Comparison of ENCODE assay signal across 8 cellular contexts in genomic region chr19:51690359-51691121, GRCh38. TPM values are rescaled to one million over a fixed set of nuclear protein-coding genes. Genes with fewer than 3 reads are reported as not detected.
DNase-seq lines count a peak whose midpoint lies in the region; ATAC-seq, FAIRE-seq and TF ChIP-seq lines count a peak whose summit lies in the region.

No MANE protein-coding gene starts in this region.

- H3K36me3 Mint-ChIP-seq in HFFc6 (ENCODE audit: low read depth) (peaks cover 25% of the 10 kb centered on the region), glutamatergic neuron (ENCODE audit: unreplicated experiment) (peaks cover 18% of the 10 kb centered on the region), type B pancreatic cell (peaks cover 13% of the 10 kb centered on the region)
- no peaks in the 10 kb centered on the region for H3K36me3 Mint-ChIP-seq in activated naive CD8-positive, alpha-beta T cell

- H3K9me3 ChIP-seq in A549 (0 out of 3 replicates have a peak, but pooled peaks cover 1% of the 10 kb centered on the region), neutrophil (no peaks in the 10 kb centered on the region)

- no peak for TF ChIP-seq RAD21 in A549 (conservative IDR thresholded peaks at IDR 0.05 in 1 of 2, IDR thresholded peaks at IDR 0.05 in 1 of 2)

- peaks cover 99% of the 10 kb centered on the region for H3K27me3 ChIP-seq in neutrophil

- H3K27ac ChIP-seq in A549 (peak overlapping the region; percentile 95 to 100), neutrophil (peak overlapping the region; percentile 70)

- peak; percentile 28 for TF ChIP-seq POLR2A in A549 (IDR thresholded peaks at IDR 0.05; ENCODE audit: low read length)

- H3K27me3 Mint-ChIP-seq in HFFc6 (ENCODE audit: insufficient read depth) (peaks cover 5% of the 10 kb centered on the region), glutamatergic neuron (ENCODE audit: unreplicated experiment) (peaks cover 16% of the 10 kb centered on the region), type B pancreatic cell (no peaks in the 10 kb centered on the region)
- H3K27me3 Mint-ChIP-seq in activated naive CD8-positive, alpha-beta T cell: peaks cover 3% of the 10 kb centered on the region

- no peaks in the 10 kb centered on the region for H3K9me3 Mint-ChIP-seq in HFFc6
- no peaks in the 10 kb centered on the region for H3K9me3 Mint-ChIP-seq in activated naive CD8-positive, alpha-beta T cell (ENCODE audit: low read depth)
- peaks cover 23% of the 10 kb centered on the region for H3K9me3 Mint-ChIP-seq in glutamatergic neuron (ENCODE audit: unreplicated experiment)
- H3K9me3 Mint-ChIP-seq in type B pancreatic cell: no peaks in the 10 kb centered on the region

- H3K36me3 ChIP-seq in neutrophil: no peaks in the 10 kb centered on the region

- FAIRE-seq in A549 (lab: Jason Lieb, UNC) (peak; percentile 32), RCC 7860 (lab: Jason Lieb, UNC) (no peak)

- peak; percentile 40 to 61 for ATAC-seq in A549
- ATAC-seq in GM18868 (IDR thresholded peaks at IDR 0.05; ENCODE audit: unreplicated experiment): no peak

- peaks cover 52% of the 10 kb centered on the region for H3K4me1 Mint-ChIP-seq in HFFc6 (ENCODE audit: low read depth)
- peaks cover 13% of the 10 kb centered on the region for H3K4me1 Mint-ChIP-seq in activated naive CD8-positive, alpha-beta T cell (ENCODE audit: low read depth)
- peaks cover 21% of the 10 kb centered on the region for H3K4me1 Mint-ChIP-seq in glutamatergic neuron (ENCODE audit: low read depth, unreplicated experiment)
- peaks cover 25% of the 10 kb centered on the region for H3K4me1 Mint-ChIP-seq in type B pancreatic cell (ENCODE audit: unreplicated experiment)

- CTCF ChIA-PET in A549 (lab: Yijun Ruan, JAX): interaction anchor here (0.6 to 3.2 kb wide), 2 partner anchors 13 to 292 kb away, joined by 3 to 28 read pairs; no protein-coding TSS in a partner anchor

- POLR2A ChIA-PET in A549 (lab: Yijun Ruan, JAX): interaction anchor here (3.7 kb wide), 1 partner anchor 13 kb away, joined by 29 read pairs; no protein-coding TSS in a partner anchor

- DNase-seq in A549 (ENCODE audit: low read depth in 1 of 2, low spot score in 1 of 2): peak; percentile 91 to 92
- DNase-seq in HFFc6: peak; percentile 55
- DNase-seq in RCC 7860 (ENCODE audit: low spot score): peak; percentile 38
- DNase-seq in glutamatergic neuron: peak; percentile 90
- peak; percentile 87 for DNase-seq in type B pancreatic cell (ENCODE audit: extremely low spot score, unreplicated experiment)

- H3K4me2 ChIP-seq in A549: peak overlapping the region; percentile 99

- 2% methylated on average over 14 of the region's 25 CpGs for WGBS in A549 (ENCODE audit: missing lambda C conversion rate)

- H3K4me3 ChIP-seq in A549 (peak overlapping the region; percentile 77), neutrophil (ENCODE audit: low read depth in 1 of 2, low read length in 1 of 2) (peak overlapping the region; percentile 55 to 74)

- H3K4me3 Mint-ChIP-seq in HFFc6 (peak overlapping the region; percentile 96), glutamatergic neuron (ENCODE audit: unreplicated experiment) (peak overlapping the region; percentile 87), type B pancreatic cell (peak overlapping the region; percentile 91)
- H3K4me3 Mint-ChIP-seq in activated naive CD8-positive, alpha-beta T cell: peak overlapping the region; percentile 81

- H3K4me1 ChIP-seq in A549 (peaks cover 52% of the 10 kb centered on the region), neutrophil (ENCODE audit: control insufficient read depth in 1 of 2, insufficient read depth in 1 of 2, low read depth in 1 of 2, low read length in 1 of 2) (peaks cover 15 to 32% of the 10 kb centered on the region in 2 experiments)

- TF ChIP-seq EP300 in A549 (IDR thresholded peaks at IDR 0.05): peak in 1 of 2 experiments; percentile 21; a peak in 1 of 5 replicates

- H3K27ac Mint-ChIP-seq in HFFc6 (peak overlapping the region; percentile 93), glutamatergic neuron (ENCODE audit: unreplicated experiment) (peak overlapping the region; percentile 22), type B pancreatic cell (peak overlapping the region; percentile 71)
- H3K27ac Mint-ChIP-seq in activated naive CD8-positive, alpha-beta T cell: no peak overlapping the region

- TF ChIP-seq CTCF in A549 (IDR thresholded peaks at IDR 0.05) (no peak), HFFc6 (IDR thresholded peaks at IDR 0.05) (no peak), glutamatergic neuron (IDR thresholded peaks at IDR 0.05; ENCODE audit: partially characterized antibody, unreplicated experiment) (no peak), neutrophil (IDR thresholded peaks at IDR 0.05) (no peak), type B pancreatic cell (conservative IDR thresholded peaks at IDR 0.05) (no peak)

TF ChIP-seq in A549, 52 proteins besides CTCF, POLR2A, EP300 and RAD21 (continues in another document):
- TF ChIP-seq EHMT2 (IDR thresholded peaks at IDR 0.05; ENCODE audit: low read depth): no peak
- TF ChIP-seq USF2 (IDR thresholded peaks at IDR 0.05): 0 out of 2 replicates have a peak, but pooled peaks have one; percentile 15
- 0 out of 2 replicates have a peak, but pooled peaks have one; percentile 18 for TF ChIP-seq HOXB5 (CRISPR knock-in tag; IDR thresholded peaks at IDR 0.05)
- 0 out of 2 replicates have a peak, but pooled peaks have one; percentile 37 for TF ChIP-seq RFX5 (IDR thresholded peaks at IDR 0.05)
- TF ChIP-seq RCOR1 (IDR thresholded peaks at IDR 0.05; ENCODE audit: low read depth, low read length): no peak
- TF ChIP-seq NR3C1 (IDR thresholded peaks at IDR 0.05): no peak
- no peak for TF ChIP-seq FOSL2 (IDR thresholded peaks at IDR 0.05)
- TF ChIP-seq FOSL2 (CRISPR knock-in tag; IDR thresholded peaks at IDR 0.05): no peak
- no peak for TF ChIP-seq ZC3H11A (IDR thresholded peaks at IDR 0.05)
- no peak for TF ChIP-seq ZNF302 (CRISPR knock-in tag; IDR thresholded peaks at IDR 0.05)
- TF ChIP-seq ZFP36 (IDR thresholded peaks at IDR 0.05; ENCODE audit: borderline replicate concordance, partially characterized antibody): no peak
- peak in 1 of 2 experiments; percentile 32; a peak in 1 of 5 replicates for TF ChIP-seq JUN (IDR thresholded peaks at IDR 0.05)
- no peak for TF ChIP-seq CEBPB (IDR thresholded peaks at IDR 0.05)
- TF ChIP-seq BHLHE40 (IDR thresholded peaks at IDR 0.05; ENCODE audit: low read depth, low read length): no peak
- no peak for TF ChIP-seq HOXA7 (CRISPR knock-in tag; IDR thresholded peaks at IDR 0.05)
- peak; percentile 71; the same call in 1 of the 2 replicates for TF ChIP-seq TP53 (CRISPR knock-in tag; IDR thresholded peaks at IDR 0.05)
- no peak for TF ChIP-seq HES2 (IDR thresholded peaks at IDR 0.05)
- no peak for TF ChIP-seq CBX2 (IDR thresholded peaks at IDR 0.05; ENCODE audit: borderline replicate concordance, low read depth)
- no peak for TF ChIP-seq MAZ (IDR thresholded peaks at IDR 0.05; ENCODE audit: borderline replicate concordance, low read depth, low read length)
- no peak for TF ChIP-seq SREBF2 (IDR thresholded peaks at IDR 0.05)

RNA-seq across cellular contexts. Expression of gene SPACA6, which starts 2.6 kb away (rescaled TPM):
- polyA plus RNA-seq in A549 (2011; rRNA removed) (9.5 and 12.0 TPM in 2 replicates), A549 (2017; fragmentation: RNase III; extraction: RNeasy Plus Mini Kit Qiagen cat#74134 plus additional on column Dnase treatment) (26.5 to 45.9 TPM (median 36.4 TPM) in 3 replicates)
- polyA plus RNA-seq in A549 (2012; cell fraction: cytosol; rRNA removed): 22.2 and 26.1 TPM in 2 replicates
- 73.5 and 87.0 TPM in 2 replicates for polyA plus RNA-seq in A549 (2012; cell fraction: nucleus; rRNA removed)
- polyA minus RNA-seq in A549 (2011; rRNA and poly(A)+ RNA removed): 8.7 and 10.0 TPM in 2 replicates
- 10 to 100 TPM; 12.2 to 14.9 (median 13.3) TPM for total RNA-seq in HFFc6 (2021; fragmentation: NEBNext Ultra II Directional; extraction: Animal tissue kit (Norgen Biotek cat#: 25700))
- total RNA-seq in glutamatergic neuron (ENCODE audit: unreplicated experiment) (27.2 TPM), type B pancreatic cell (ENCODE audit: low replicate concordance) (12.8 and 28.7 TPM in 2 replicates)

RNA-seq across cellular contexts. Expression of gene HAS1, which starts 33.3 kb away (rescaled TPM):
- polyA plus RNA-seq in A549 (2011; rRNA removed) (not detected in 2 replicates), A549 (2017; fragmentation: RNase III; extraction: RNeasy Plus Mini Kit Qiagen cat#74134 plus additional on column Dnase treatment) (not detected in 3 replicates)
- polyA plus RNA-seq in A549 (2012; cell fraction: cytosol; rRNA removed): not detected in 2 replicates
- polyA plus RNA-seq in A549 (2012; cell fraction: nucleus; rRNA removed): not detected in 2 replicates
- not detected in 2 replicates for polyA minus RNA-seq in A549 (2011; rRNA and poly(A)+ RNA removed)
- not detected for total RNA-seq in HFFc6 (2021; fragmentation: NEBNext Ultra II Directional; extraction: Animal tissue kit (Norgen Biotek cat#: 25700))
- total RNA-seq in glutamatergic neuron (ENCODE audit: unreplicated experiment) (4.4 TPM), type B pancreatic cell (ENCODE audit: low replicate concordance) (not detected in 2 replicates)

RNA-seq across cellular contexts. Expression of gene SIGLEC14, which starts 43.9 kb away (rescaled TPM):
- polyA plus RNA-seq in A549 (2011; rRNA removed) (0.03 TPM in 1 of 2 replicates, not detected in the other), A549 (2017; fragmentation: RNase III; extraction: RNeasy Plus Mini Kit Qiagen cat#74134 plus additional on column Dnase treatment) (not detected in 3 replicates)
- 0.04 TPM in 1 of 2 replicates, not detected in the other for polyA plus RNA-seq in A549 (2012; cell fraction: cytosol; rRNA removed)
- 0.04 TPM in 2 replicates for polyA plus RNA-seq in A549 (2012; cell fraction: nucleus; rRNA removed)
- not detected in 2 replicates for polyA minus RNA-seq in A549 (2011; rRNA and poly(A)+ RNA removed)
- total RNA-seq in HFFc6 (2021; fragmentation: NEBNext Ultra II Directional; extraction: Animal tissue kit (Norgen Biotek cat#: 25700)): not detected
- total RNA-seq in glutamatergic neuron (ENCODE audit: unreplicated experiment) (not detected), type B pancreatic cell (ENCODE audit: low replicate concordance) (not detected in 2 replicates)

Comparison
In these comparisons a context has a peak if more than half of its experiments do, and no peak if none do; other contexts are left out.
1. DNase-seq: peak in every context shown above with its lines; median percentile 92 in A549; 90 in glutamatergic neuron; 87 in type B pancreatic cell; 55 in HFFc6; 38 in RCC 7860.